In genomic region chr7:72954563-72955198, GRCh38 we compare ENCODE assay signal across 10 cellular contexts. TPM values are rescaled to one million over a fixed set of nuclear protein-coding genes. Genes with fewer than 3 reads are reported as not detected.
DNase-seq lines count a peak whose midpoint lies in the region; ATAC-seq and TF ChIP-seq lines count a peak whose summit lies in the region.
"Not testable (repeated sequence)": the region's sequence is repeated elsewhere in the genome, so short reads cannot be mapped to it uniquely, and the experiment has no call there.
"Had no signal": no experiment of that assay in that cellular context is flagged by ENCODE, and none has a peak within 500 bp of the region (broad histone marks: within the 10 kb centered on the region; RNA-seq: fewer than 3 reads in every experiment).

No MANE protein-coding gene starts in this region.

- intact Hi-C loops in Right ventricle myocardium inferior (cut with DNase I), result not testable (repeated sequence)

- not testable (repeated sequence) for DNase-seq in adipocyte (ENCODE audit: low read depth)
- DNase-seq in Right ventricle myocardium inferior (ENCODE audit: missing footprints), result peak; percentile 64

- peak; percentile 31; the same call in 1 of the 2 replicates for TF ChIP-seq POLR2A in Raji (IDR thresholded peaks at IDR 0.05; ENCODE audit: insufficient read depth, low read depth, low read length)

- not testable (repeated sequence) for H3K36me3 ChIP-seq in adipocyte (ENCODE audit: control insufficient read depth, insufficient read depth, low read length, severe bottlenecking); neutrophil

- not testable (repeated sequence) for H3K9ac ChIP-seq in adipocyte (ENCODE audit: low read length)

- not testable (repeated sequence) for H3K4me1 ChIP-seq in adipocyte (ENCODE audit: control insufficient read depth, insufficient read depth, low read length); neutrophil (ENCODE audit: control insufficient read depth in 1 of 2, insufficient read depth in 1 of 2, low read depth in 1 of 2, low read length in 1 of 2)

- not testable (repeated sequence) for H3K9me3 ChIP-seq in adipocyte (ENCODE audit: control insufficient read depth, low read length); neutrophil

- H3K27ac ChIP-seq in neutrophil, result not testable (repeated sequence)

- peak overlapping the region; percentile 61 for H3K4me3 ChIP-seq in adipocyte (ENCODE audit: low read length)
- H3K4me3 ChIP-seq in neutrophil (ENCODE audit: low read depth in 1 of 2, low read length in 1 of 2), result peak overlapping the region; percentile 34 to 40

- not testable (repeated sequence) for H3K27me3 ChIP-seq in adipocyte (replicated peaks; ENCODE audit: control insufficient read depth, insufficient read depth, low read length); neutrophil

- ATAC-seq in GM18867 (IDR thresholded peaks at IDR 0.05; ENCODE audit: unreplicated experiment) (peak; percentile 89), GM21737 (IDR thresholded peaks at IDR 0.05; ENCODE audit: unreplicated experiment) (peak; percentile 85), HG03135 (IDR thresholded peaks at IDR 0.05; ENCODE audit: unreplicated experiment) (peak; percentile 89), Right ventricle myocardium inferior (peak; percentile 98)

- not testable (repeated sequence) for TF ChIP-seq CTCF in neutrophil (IDR thresholded peaks at IDR 0.05)

RNA-seq across cellular contexts. Expression of gene TRIM74, which starts 14.6 kb away (rescaled TPM):
- 0.81 TPM for total RNA-seq in Right ventricle myocardium inferior
- total RNA-seq: cerebellum, Daoy, H7 had no signal

RNA-seq across cellular contexts. Expression of gene POM121, which starts 29.8 kb away (rescaled TPM):
- total RNA-seq in Right ventricle myocardium inferior, result 15.5 TPM
